In the genomic region with DNA sequence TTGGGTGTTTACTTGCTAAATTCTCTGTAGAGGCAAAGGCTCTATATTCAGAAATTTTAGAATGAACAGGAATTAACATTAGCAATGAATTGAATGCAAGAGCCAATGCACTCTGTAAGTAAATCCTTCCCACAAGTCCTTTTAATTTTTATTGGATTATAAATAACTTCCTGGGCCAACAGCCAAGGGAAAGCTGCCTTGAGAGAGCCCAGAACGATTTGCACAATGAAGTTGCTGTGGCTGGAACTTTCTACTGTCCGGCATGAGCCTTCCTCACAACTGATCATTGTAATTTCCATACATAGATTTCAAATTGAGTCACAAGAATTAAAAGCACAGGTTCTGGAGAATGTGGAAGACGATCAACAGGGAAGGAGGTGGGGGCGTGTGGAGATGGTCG, we compare ENCODE assay signal across 21 cellular contexts.
DNase-seq lines count a peak whose midpoint lies in the region; ATAC-seq, FAIRE-seq and TF ChIP-seq lines count a peak whose summit lies in the region.
"Had no signal": no experiment of that assay in that cellular context is flagged by ENCODE, and none has a peak within 500 bp of the region (broad histone marks: within the 10 kb centered on the region; RNA-seq: fewer than 3 reads in every experiment).

No MANE protein-coding gene starts in this region.

- H3K9ac ChIP-seq in astrocyte (ENCODE audit: low read length) = no peak overlapping the region

- H3K9me3 ChIP-seq in A673 (ENCODE audit: low read depth, low read length, poor library complexity, severe bottlenecking) (no peaks in the 10 kb centered on the region), astrocyte (ENCODE audit: insufficient read depth, low read depth, low read length) (peaks cover 10% of the 10 kb centered on the region)

- BruUV-seq in A673 (replicated peaks; lab: Mats Ljungman, UMichigan) = no TSS peak

- peaks cover 63% of the 10 kb centered on the region for H3K27me3 Mint-ChIP-seq in astrocyte (ENCODE audit: low read depth, unreplicated experiment)

- H3K4me1 Mint-ChIP-seq in astrocyte (ENCODE audit: low read depth, unreplicated experiment) = peaks cover 6% of the 10 kb centered on the region

- H3K36me3 ChIP-seq in A673 (ENCODE audit: insufficient read depth, low read length, poor library complexity, severe bottlenecking) (no peaks in the 10 kb centered on the region), astrocyte (ENCODE audit: insufficient read depth, low read length) (no peaks in the 10 kb centered on the region)

- H4K20me1 ChIP-seq in astrocyte (ENCODE audit: insufficient read depth, low read length) = no peaks in the 10 kb centered on the region

- H3K27ac ChIP-seq in A673 (ENCODE audit: low read depth, low read length, poor library complexity, severe bottlenecking) (no peak overlapping the region), astrocyte (ENCODE audit: low read depth, low read length) (no peak overlapping the region)
- H3K27ac ChIP-seq: 22Rv1, SK-N-MC had no signal

- no peak overlapping the region for H3K4me3 Mint-ChIP-seq in astrocyte (ENCODE audit: unreplicated experiment)

- H3K4me2 ChIP-seq in astrocyte (ENCODE audit: low read length) = no peak overlapping the region

- H3K9me3 Mint-ChIP-seq in astrocyte (ENCODE audit: unreplicated experiment) = peaks cover 25% of the 10 kb centered on the region

- no peak overlapping the region for H2AFZ ChIP-seq in astrocyte (ENCODE audit: low read depth, low read length)

- POLR2A ChIA-PET in A673 (lab: Charles Lee; ENCODE audit: low non-redundant PET) = no interaction called here

- no peaks in the 10 kb centered on the region for H3K36me3 Mint-ChIP-seq in astrocyte (ENCODE audit: low read depth, unreplicated experiment)

- H3K27me3 ChIP-seq in A673 (replicated peaks; ENCODE audit: insufficient read depth, low read depth, low read length, poor library complexity) (peaks cover 20% of the 10 kb centered on the region), astrocyte (ENCODE audit: insufficient read depth, low read length) (no peaks in the 10 kb centered on the region)

- ATAC-seq in GM19467 (IDR thresholded peaks at IDR 0.05; ENCODE audit: unreplicated experiment) (no peak), GM18873 (IDR thresholded peaks at IDR 0.05; ENCODE audit: low FRiP score, unreplicated experiment) (no peak)
- ATAC-seq: K562 had no signal

- CTCF ChIA-PET in A673 (lab: Charles Lee) = no interaction called here

- no peak for FAIRE-seq in astrocyte (lab: Jason Lieb, UNC)
- FAIRE-seq: GM12891, K562, RCC 7860 had no signal

- TF ChIP-seq CTCF in A673 (conservative IDR thresholded peaks at IDR 0.05; ENCODE audit: low read depth, low read length) (no peak), astrocyte (IDR thresholded peaks at IDR 0.05; ENCODE audit: insufficient read depth, low read depth, low read length) (no peak)

- peak; percentile 26 for DNase-seq in NCI-H2029 (lab: John Stamatoyannopoulos, UW)
- DNase-seq in NCI-H2029 treated with DMSO at 0.1 percent for 48 hours (lab: John Stamatoyannopoulos, UW) = no peak
- peak; percentile 62 for DNase-seq in A673 (ENCODE audit: low spot score)
- no peak for DNase-seq in astrocyte (ENCODE audit: low read depth)
- DNase-seq in medulla oblongata (ENCODE audit: extremely low spot score) = peak; percentile 51
- DNase-seq in amniotic stem cell (lab: John Stamatoyannopoulos, UW) = no peak
- DNase-seq: COR-L47, DMS 273 treated with DMSO at 0.1 percent for 48 hours, EL, NCI-H1105, NCI-H1694, NCI-H345, NCI-H524 treated with DMSO at 0.1 percent for 48 hours, SHP77 had no signal

- H3K4me3 ChIP-seq in A673 (ENCODE audit: low read depth, low read length, poor library complexity, severe bottlenecking) (no peak overlapping the region), astrocyte (ENCODE audit: insufficient read depth, low read depth, low read length) (no peak overlapping the region)
- H3K4me3 ChIP-seq: K562, SK-N-MC had no signal

- peak overlapping the region; percentile 69 for H3K27ac Mint-ChIP-seq in astrocyte (ENCODE audit: unreplicated experiment)

- intact Hi-C loops in A673 (cut with micrococcal nuclease; ENCODE audit: unreplicated experiment) = no loop called here

- no peaks in the 10 kb centered on the region for H3K79me2 ChIP-seq in astrocyte (ENCODE audit: insufficient read depth, low read length)

- H3K4me1 ChIP-seq in A673 (ENCODE audit: insufficient read depth, low read length, poor library complexity, severe bottlenecking) (peaks cover 7% of the 10 kb centered on the region), astrocyte (ENCODE audit: insufficient read depth, low read length) (no peaks in the 10 kb centered on the region)

Comparison
In these comparisons a context has a peak if more than half of its experiments do, and no peak if none do; other contexts are left out.
1. DNase-seq: peak in NCI-H2029 (single experiment), A673 (single experiment) and medulla oblongata (single experiment); none in NCI-H2029 treated with DMSO at 0.1 percent for 48 hours (single experiment), astrocyte (single experiment) and amniotic stem cell (single experiment).